In genomic region chr5:68730220-68731010, GRCh38 we compare ENCODE assay signal across 8 cellular contexts.
DNase-seq lines count a peak whose midpoint lies in the region; ATAC-seq and TF ChIP-seq lines count a peak whose summit lies in the region.

No MANE protein-coding gene starts in this region.

- TF ChIP-seq EP300 in esophagus muscularis mucosa (IDR thresholded peaks at IDR 0.05): no peak

- CTCF ChIA-PET in Panc1 (lab: Charles Lee): no interaction called here

- no peak for ATAC-seq in Panc1
- no peak for ATAC-seq in GM18861 (IDR thresholded peaks at IDR 0.05; ENCODE audit: unreplicated experiment)
- no peak for ATAC-seq in GM21723 (IDR thresholded peaks at IDR 0.05; ENCODE audit: unreplicated experiment)
- ATAC-seq in GM19035 (IDR thresholded peaks at IDR 0.05; ENCODE audit: unreplicated experiment): no peak
- no peak for ATAC-seq in HG02610 (IDR thresholded peaks at IDR 0.05; ENCODE audit: unreplicated experiment)

- H3K36me3 ChIP-seq in Panc1 (ENCODE audit: control insufficient read depth, insufficient read depth, low read length): no peaks in the 10 kb centered on the region
- no peaks in the 10 kb centered on the region for H3K36me3 ChIP-seq in esophagus muscularis mucosa
- no peaks in the 10 kb centered on the region for H3K36me3 ChIP-seq in neuron (ENCODE audit: insufficient read depth, low read length)

- intact Hi-C loops in Panc1 (cut with micrococcal nuclease; ENCODE audit: unreplicated experiment) (no loop called here), esophagus muscularis mucosa (cut with DNase I) (no loop called here)

- no peaks in the 10 kb centered on the region for H3K9me3 ChIP-seq in Panc1 (ENCODE audit: control insufficient read depth, insufficient read depth, low read depth, low read length)
- H3K9me3 ChIP-seq in esophagus muscularis mucosa: no peaks in the 10 kb centered on the region
- no peaks in the 10 kb centered on the region for H3K9me3 ChIP-seq in neuron (ENCODE audit: low read length)

- TF ChIP-seq CTCF in Panc1 (IDR thresholded peaks at IDR 0.05): no peak
- peak in 1 of 3 experiments; percentile 13 for TF ChIP-seq CTCF in esophagus muscularis mucosa (IDR thresholded peaks at IDR 0.05)

- TF ChIP-seq POLR2A in esophagus muscularis mucosa (IDR thresholded peaks at IDR 0.05; ENCODE audit: low read depth): no peak

- BruUV-seq in Panc1 (replicated peaks; lab: Mats Ljungman, UMichigan): no TSS peak

- in situ Hi-C loops in Caki2 (cut with HindIII; ENCODE audit: low pct_unique_long_range_greater_than_20kb, low sequenced_read_pairs): no loop called here
- in situ Hi-C loops in Panc1 (cut with HindIII; ENCODE audit: low pct_unique_long_range_greater_than_20kb, low sequenced_read_pairs): no loop called here

- no peak overlapping the region for H3K27ac ChIP-seq in Panc1 (ENCODE audit: low read length)
- peak overlapping the region in 1 of 4 donors; percentile 23 for H3K27ac ChIP-seq in esophagus muscularis mucosa (replicated peaks in 1 of 4)

- DNase-seq in Caki2 (ENCODE audit: low read depth) (peak; percentile 43), Panc1 (ENCODE audit: low read depth, low spot score) (peak; percentile 22), esophagus muscularis mucosa (ENCODE audit: extremely low spot score) (peak; percentile 79)

- H3K4me1 ChIP-seq in Panc1 (ENCODE audit: control insufficient read depth, insufficient read depth, low read length): no peaks in the 10 kb centered on the region
- H3K4me1 ChIP-seq in esophagus muscularis mucosa: peaks cover 11 to 16% (median 14%) of the 10 kb centered on the region in 4 donors
- peaks cover 6% of the 10 kb centered on the region for H3K4me1 ChIP-seq in neuron (ENCODE audit: insufficient read depth, low read length)

- H2AFZ ChIP-seq in neuron (ENCODE audit: low read depth, low read length): peak overlapping the region; percentile 58

- H3K27me3 ChIP-seq in Panc1 (ENCODE audit: control insufficient read depth, insufficient read depth, low read length) (no peaks in the 10 kb centered on the region), esophagus muscularis mucosa (no peaks in the 10 kb centered on the region), neuron (ENCODE audit: insufficient read depth, low read length) (no peaks in the 10 kb centered on the region)

- POLR2A ChIA-PET in Panc1 (lab: Charles Lee): no interaction called here

- 34% methylated on average over 7 of the region's 7 CpGs for WGBS in esophagus muscularis mucosa

- no peak overlapping the region for H3K4me3 ChIP-seq in Panc1 (ENCODE audit: low read depth in 2 of 2, low read length in 2 of 2)
- no peak overlapping the region for H3K4me3 ChIP-seq in esophagus muscularis mucosa
- H3K4me3 ChIP-seq in neuron (ENCODE audit: low read length): no peak overlapping the region

Comparison
In these comparisons a context has a peak if more than half of its experiments do, and no peak if none do; other contexts are left out.
1. DNase-seq: peak in every context shown above with its lines; median percentile 79 in esophagus muscularis mucosa; 43 in Caki2; 22 in Panc1.